ENCODE assay signal across 14 cellular contexts in the genomic region with DNA sequence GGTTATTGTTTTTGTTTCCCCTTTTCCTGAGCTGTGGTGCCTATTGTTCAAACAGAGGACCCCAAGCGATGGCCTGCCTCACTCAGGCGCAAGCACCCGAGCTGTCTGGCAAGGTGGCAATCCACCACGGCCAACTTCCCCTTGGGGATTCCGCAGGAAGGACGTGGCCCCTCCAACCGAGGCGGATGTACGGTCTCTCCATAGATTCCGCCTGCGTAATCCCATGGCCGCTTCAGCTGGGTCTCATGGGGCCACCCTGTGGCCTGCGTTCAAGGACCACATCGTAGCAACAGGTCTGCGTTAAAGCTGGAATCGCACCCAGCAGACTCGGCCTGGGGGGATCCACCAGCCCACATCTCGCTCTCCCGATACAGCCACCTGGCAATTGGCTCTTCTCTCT.
A peak's percentile ranks its signal among the peaks of the same experiment; 100 is the strongest.
DNase-seq lines count a peak whose midpoint lies in the region; ATAC-seq and TF ChIP-seq lines count a peak whose summit lies in the region.
"Had no signal": no experiment of that assay in that cellular context is flagged by ENCODE, and none has a peak within 500 bp of the region (broad histone marks: within the 10 kb centered on the region; RNA-seq: fewer than 3 reads in every experiment).

No MANE protein-coding gene starts in this region.

- no peaks in the 10 kb centered on the region for H3K79me2 ChIP-seq in osteoblast (ENCODE audit: insufficient read depth, low read length)

- intact Hi-C loops in left ventricle myocardium inferior (cut with micrococcal nuclease), result no loop called here

- TF ChIP-seq CTCF in left ventricle myocardium inferior (IDR thresholded peaks at IDR 0.05; ENCODE audit: borderline replicate concordance) (no peak), osteoblast (IDR thresholded peaks at IDR 0.05; ENCODE audit: extremely low read depth, low read depth, low read length) (no peak)

- peaks cover 16% of the 10 kb centered on the region for H3K4me1 ChIP-seq in left ventricle myocardium inferior
- peaks cover 7% of the 10 kb centered on the region for H3K4me1 ChIP-seq in osteoblast (ENCODE audit: insufficient read depth, low read length)

- H2AFZ ChIP-seq in osteoblast (ENCODE audit: low read length), result no peak overlapping the region

- DNase-seq in NCI-H1436 (lab: John Stamatoyannopoulos, UW) (peak; percentile 59), NCI-H1436 treated with DMSO at 0.1 percent for 48 hours (lab: John Stamatoyannopoulos, UW) (no peak), MV-4-11 (lab: John Stamatoyannopoulos, UW) (peak; percentile 83), left ventricle myocardium inferior (peak; percentile 48), osteoblast (ENCODE audit: insufficient read length, low spot score, missing footprints) (peak; percentile 53)
- no peak for DNase-seq in stimulated activated CD4-positive, alpha-beta T cell treated with anti-CD3 and anti-CD28 coated beads, Interleukin-15, amount 100 ng/mL, for 24 hours
- DNase-seq: activated T-cell treated with anti-CD3 and anti-CD28 coated beads, Interleukin-2, amount 50 U/mL, for 72 hours; foreskin keratinocyte; mesendoderm; NCI-H1694 treated with DMSO at 0.1 percent for 48 hours; OCI-M1 had no signal

- no peaks in the 10 kb centered on the region for H4K20me1 ChIP-seq in osteoblast (ENCODE audit: insufficient read depth, low read length)

- ATAC-seq in GM21367 (IDR thresholded peaks at IDR 0.05; ENCODE audit: unreplicated experiment), result no peak
- ATAC-seq in GM21717 (IDR thresholded peaks at IDR 0.05; ENCODE audit: unreplicated experiment), result no peak
- ATAC-seq: activated T-cell treated with anti-CD3 and anti-CD28 coated beads, Interleukin-2, amount 50 U/mL, for 72 hours; foreskin keratinocyte had no signal

- H3K4me3 ChIP-seq in left ventricle myocardium inferior (no peak overlapping the region), osteoblast (ENCODE audit: insufficient read depth, low read length) (no peak overlapping the region)
- H3K4me3 ChIP-seq: SK-N-MC had no signal

- H3K9me3 ChIP-seq in left ventricle myocardium inferior (replicated peaks) (no peaks in the 10 kb centered on the region), osteoblast (ENCODE audit: low read depth, low read length) (no peaks in the 10 kb centered on the region)

- peaks cover 4% of the 10 kb centered on the region for H3K27me3 ChIP-seq in left ventricle myocardium inferior (ENCODE audit: low read depth)
- no peaks in the 10 kb centered on the region for H3K27me3 ChIP-seq in osteoblast (ENCODE audit: insufficient read depth, low read length)
- H3K27me3 ChIP-seq: foreskin keratinocyte had no signal

- H3K4me2 ChIP-seq in osteoblast (ENCODE audit: insufficient read depth, low read length), result no peak overlapping the region

- H3K27ac ChIP-seq in left ventricle myocardium inferior (replicated peaks) (no peak overlapping the region), osteoblast (ENCODE audit: low read depth, low read length) (no peak overlapping the region)
- H3K27ac ChIP-seq: foreskin keratinocyte, SK-N-MC had no signal

- no peaks in the 10 kb centered on the region for H3K36me3 ChIP-seq in left ventricle myocardium inferior
- no peaks in the 10 kb centered on the region for H3K36me3 ChIP-seq in osteoblast (ENCODE audit: insufficient read depth, low read length)

Comparison
In these comparisons a context has a peak if more than half of its experiments do, and no peak if none do; other contexts are left out.
1. DNase-seq: peak in NCI-H1436 (single experiment), MV-4-11 (single experiment), left ventricle myocardium inferior (single experiment) and osteoblast (single experiment); none in NCI-H1436 treated with DMSO at 0.1 percent for 48 hours (single experiment) and stimulated activated CD4-positive, alpha-beta T cell treated with anti-CD3 and anti-CD28 coated beads, Interleukin-15, amount 100 ng/mL, for 24 hours (single experiment).